Comparison of ENCODE assay signal across 2 cellular contexts in the genomic region with DNA sequence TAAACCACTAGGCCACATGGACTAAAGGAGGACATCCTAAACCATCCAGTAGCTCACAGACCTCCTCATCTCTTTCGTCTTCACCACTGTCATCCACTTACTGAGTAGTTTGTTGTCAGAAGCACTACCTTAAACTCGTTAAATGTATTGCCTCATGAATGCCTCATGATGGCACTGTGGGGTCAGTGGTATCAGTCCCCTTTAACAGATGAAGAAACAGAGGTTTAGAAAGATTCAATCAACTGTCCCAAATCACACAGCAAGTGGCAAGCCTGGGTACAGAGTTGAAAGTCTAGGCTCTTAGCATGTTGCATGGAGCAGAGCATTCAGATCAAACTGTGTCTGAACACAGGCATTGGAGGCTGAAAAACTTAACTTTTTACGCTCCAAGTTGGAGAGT.
TF ChIP-seq lines count a peak whose summit lies in the region.

No MANE protein-coding gene starts in this region.

TF ChIP-seq in SK-N-SH treated with all-trans-retinoic acid at 6 μM for 48 hours, 23 proteins besides CTCF, POLR2A, EP300 and RAD21 (continued from another document):
- TF ChIP-seq SNAI2 (CRISPR knock-in tag; IDR thresholded peaks at IDR 0.05) = no peak
- no peak for TF ChIP-seq ZFP30 (CRISPR knock-in tag; IDR thresholded peaks at IDR 0.05)

TF ChIP-seq in K562, 482 proteins besides CTCF, POLR2A, EP300 and RAD21 (continued from another document):
- TF ChIP-seq, protein P1, sequence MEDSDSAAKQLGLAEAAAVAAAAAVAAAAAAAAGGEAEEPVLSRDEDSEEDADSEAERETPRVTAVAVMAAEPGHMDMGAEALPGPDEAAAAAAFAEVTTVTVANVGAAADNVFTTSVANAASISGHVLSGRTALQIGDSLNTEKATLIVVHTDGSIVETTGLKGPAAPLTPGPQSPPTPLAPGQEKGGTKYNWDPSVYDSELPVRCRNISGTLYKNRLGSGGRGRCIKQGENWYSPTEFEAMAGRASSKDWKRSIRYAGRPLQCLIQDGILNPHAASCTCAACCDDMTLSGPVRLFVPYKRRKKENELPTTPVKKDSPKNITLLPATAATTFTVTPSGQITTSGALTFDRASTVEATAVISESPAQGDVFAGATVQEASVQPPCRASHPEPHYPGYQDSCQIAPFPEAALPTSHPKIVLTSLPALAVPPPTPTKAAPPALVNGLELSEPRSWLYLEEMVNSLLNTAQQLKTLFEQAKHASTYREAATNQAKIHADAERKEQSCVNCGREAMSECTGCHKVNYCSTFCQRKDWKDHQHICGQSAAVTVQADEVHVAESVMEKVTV (CRISPR knock-in tag; IDR thresholded peaks at IDR 0.05) = peak; percentile 58
- TF ChIP-seq CEBPG (CRISPR knock-in tag; IDR thresholded peaks at IDR 0.05) (no peak), CEBPG (tag; conservative IDR thresholded peaks at IDR 0.05 in 1 of 2, IDR thresholded peaks at IDR 0.05 in 1 of 2) (0 out of 4 replicates have a peak, but pooled peaks of 1 of the 2 experiments have one; percentile 30), ZNF3 (CRISPR knock-in tag; IDR thresholded peaks at IDR 0.05) (peak; percentile 95), PHB (CRISPR knock-in tag; IDR thresholded peaks at IDR 0.05) (no peak), BCOR (IDR thresholded peaks at IDR 0.05) (peak; percentile 60; the same call in 1 of the 2 replicates), SMC3 (conservative IDR thresholded peaks at IDR 0.05; ENCODE audit: insufficient read depth, low read depth, low read length) (peak; percentile 61), KDM1A (IDR thresholded peaks at IDR 0.05) (peak; percentile 15 to 33; a peak in 1 of 4 replicates), RBM25 (IDR thresholded peaks at IDR 0.05; ENCODE audit: low read depth, low read length, severe bottlenecking) (peak; percentile 91)
- TF ChIP-seq, protein P2, sequence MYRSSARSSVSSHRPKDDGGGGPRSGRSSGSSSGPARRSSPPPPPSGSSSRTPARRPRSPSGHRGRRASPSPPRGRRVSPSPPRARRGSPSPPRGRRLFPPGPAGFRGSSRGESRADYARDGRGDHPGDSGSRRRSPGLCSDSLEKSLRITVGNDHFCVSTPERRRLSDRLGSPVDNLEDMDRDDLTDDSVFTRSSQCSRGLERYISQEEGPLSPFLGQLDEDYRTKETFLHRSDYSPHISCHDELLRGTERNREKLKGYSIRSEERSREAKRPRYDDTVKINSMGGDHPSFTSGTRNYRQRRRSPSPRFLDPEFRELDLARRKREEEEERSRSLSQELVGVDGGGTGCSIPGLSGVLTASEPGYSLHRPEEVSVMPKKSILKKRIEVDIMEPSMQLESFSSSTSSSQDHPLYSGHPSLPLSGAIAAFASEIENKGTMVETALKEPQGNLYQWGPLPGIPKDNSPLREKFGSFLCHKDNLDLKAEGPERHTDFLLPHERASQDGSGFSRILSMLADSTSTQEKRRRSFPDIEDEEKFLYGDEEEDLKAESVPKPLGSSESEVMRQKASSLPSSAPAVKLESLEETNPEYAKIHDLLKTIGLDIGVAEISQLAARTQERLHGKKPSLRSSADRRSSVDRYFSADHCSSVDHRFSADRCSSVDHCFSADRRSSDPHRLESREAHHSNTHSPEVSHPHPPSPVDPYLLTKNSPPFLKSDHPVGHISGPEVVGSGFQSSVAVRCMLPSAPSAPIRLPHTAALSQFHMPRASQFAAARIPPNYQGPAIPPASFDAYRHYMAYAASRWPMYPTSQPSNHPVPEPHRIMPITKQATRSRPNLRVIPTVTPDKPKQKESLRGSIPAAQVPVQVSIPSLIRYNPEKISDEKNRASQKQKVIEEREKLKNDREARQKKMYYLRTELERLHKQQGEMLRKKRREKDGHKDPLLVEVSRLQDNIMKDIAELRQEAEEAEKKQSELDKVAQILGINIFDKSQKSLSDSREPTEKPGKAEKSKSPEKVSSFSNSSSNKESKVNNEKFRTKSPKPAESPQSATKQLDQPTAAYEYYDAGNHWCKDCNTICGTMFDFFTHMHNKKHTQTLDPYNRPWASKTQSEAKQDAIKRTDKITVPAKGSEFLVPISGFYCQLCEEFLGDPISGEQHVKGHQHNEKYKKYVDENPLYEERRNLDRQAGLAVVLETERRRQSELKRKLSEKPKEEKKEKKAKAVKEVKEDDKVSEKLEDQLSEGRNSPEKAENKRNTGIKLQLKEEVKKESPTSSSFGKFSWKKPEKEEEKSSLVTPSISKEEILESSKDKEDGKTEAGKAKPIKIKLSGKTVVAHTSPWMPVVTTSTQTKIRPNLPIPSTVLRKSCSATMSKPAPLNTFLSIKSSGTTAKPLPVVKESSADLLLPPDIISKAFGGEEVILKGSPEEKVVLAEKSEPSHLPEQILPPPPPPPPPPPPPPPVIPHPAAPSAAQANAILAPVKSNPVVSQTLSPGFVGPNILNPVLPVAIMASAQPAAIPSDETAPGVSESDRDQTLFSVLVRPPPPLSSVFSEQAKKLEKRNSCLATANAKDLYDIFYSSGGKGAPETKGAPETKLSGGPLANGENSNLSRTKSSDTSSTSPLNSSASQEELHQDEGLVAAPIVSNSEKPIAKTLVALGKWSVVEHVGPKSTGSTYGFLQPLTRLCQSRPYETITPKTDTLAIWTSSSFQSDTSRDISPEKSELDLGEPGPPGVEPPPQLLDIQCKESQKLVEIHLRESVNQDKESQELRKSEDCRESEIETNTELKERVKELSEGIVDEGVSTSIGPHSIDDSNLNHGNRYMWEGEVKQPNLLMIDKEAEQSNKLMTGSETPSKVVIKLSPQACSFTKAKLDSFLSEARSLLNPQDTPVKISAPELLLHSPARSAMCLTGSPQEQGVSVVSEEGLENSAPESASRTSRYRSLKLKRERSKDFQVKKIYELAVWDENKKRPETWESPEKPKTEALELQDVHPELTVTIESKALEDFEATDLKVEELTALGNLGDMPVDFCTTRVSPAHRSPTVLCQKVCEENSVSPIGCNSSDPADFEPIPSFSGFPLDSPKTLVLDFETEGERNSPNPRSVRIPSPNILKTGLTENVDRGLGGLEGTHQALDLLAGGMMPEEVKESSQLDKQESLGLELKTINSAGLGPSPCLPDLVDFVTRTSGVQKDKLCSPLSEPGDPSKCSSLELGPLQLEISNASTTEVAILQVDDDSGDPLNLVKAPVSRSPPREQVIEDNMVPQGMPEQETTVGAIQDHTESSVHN (IDR thresholded peaks at IDR 0.05; ENCODE audit: borderline replicate concordance in 1 of 2, low read depth in 1 of 2) = no peak
TF ChIP-seq in K562: peak in this region for 8.
